In the genomic region with DNA sequence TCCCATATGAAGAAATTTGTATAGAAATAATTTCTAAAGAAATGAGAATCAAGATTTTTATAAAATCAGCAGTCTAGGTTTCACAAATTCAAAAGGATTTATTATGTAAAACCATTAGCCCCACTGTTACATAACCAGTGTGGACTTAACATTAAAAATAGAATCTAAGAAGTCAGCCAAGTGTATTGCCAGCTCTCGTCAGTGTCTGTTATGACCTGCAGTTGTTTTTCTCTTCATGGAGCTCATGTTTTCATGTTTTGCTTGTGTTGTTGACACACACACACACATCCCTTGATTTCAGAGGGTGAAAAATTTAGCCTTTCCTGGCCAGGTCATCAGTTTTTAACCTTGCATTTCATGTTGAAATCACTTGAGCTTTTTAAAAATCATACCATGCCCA, we compare ENCODE assay signal across 28 cellular contexts. TPM values are rescaled to one million over a fixed set of nuclear protein-coding genes. Genes with fewer than 3 reads are reported as not detected.
DNase-seq lines count a peak whose midpoint lies in the region; ATAC-seq lines count a peak whose summit lies in the region.
"Had no signal": no experiment of that assay in that cellular context is flagged by ENCODE, and none has a peak within 500 bp of the region (broad histone marks: within the 10 kb centered on the region; RNA-seq: fewer than 3 reads in every experiment).

No MANE protein-coding gene starts in this region.

- peaks cover 34% of the 10 kb centered on the region for H3K4me1 ChIP-seq in endocrine pancreas (ENCODE audit: control insufficient read depth, insufficient read depth, low read length)
- peaks cover 0 to 13% (median 6%) of the 10 kb centered on the region in 5 donors for H3K4me1 ChIP-seq in subcutaneous abdominal adipose tissue (ENCODE audit: control insufficient read depth in 5 of 5, insufficient read depth in 5 of 5, low read length in 5 of 5)
- no peaks in the 10 kb centered on the region for H3K4me1 ChIP-seq in effector memory CD4-positive, alpha-beta T cell (ENCODE audit: control insufficient read depth, insufficient read depth, low read length, poor library complexity, severe bottlenecking)
- H3K4me1 ChIP-seq: vagina had no signal

- intact Hi-C loops in left cardiac atrium (cut with DNase I), result no loop called here

- H3K27me3 ChIP-seq in endocrine pancreas (ENCODE audit: control insufficient read depth, insufficient read depth, low read length) (no peaks in the 10 kb centered on the region), subcutaneous abdominal adipose tissue (ENCODE audit: control insufficient read depth in 5 of 5, insufficient read depth in 4 of 5, low read length in 5 of 5) (no peaks in the 10 kb centered on the region)
- H3K27me3 ChIP-seq in effector memory CD4-positive, alpha-beta T cell (replicated peaks; ENCODE audit: control insufficient read depth, insufficient read depth, low read length, poor library complexity, severe bottlenecking), result no peaks in the 10 kb centered on the region
- H3K27me3 ChIP-seq: stomach, thyroid gland, vagina had no signal

- H3K27ac ChIP-seq in subcutaneous abdominal adipose tissue (ENCODE audit: low read depth, low read length), result peak overlapping the region; percentile 32
- H3K27ac ChIP-seq in effector memory CD4-positive, alpha-beta T cell (ENCODE audit: insufficient read depth, low read length, poor library complexity, severe bottlenecking), result no peak overlapping the region
- H3K27ac ChIP-seq: GM23248, RWPE1, stomach, thyroid gland, vagina had no signal

- peak overlapping the region; percentile 26 for H3K4me3 ChIP-seq in endocrine pancreas (ENCODE audit: control insufficient read depth, insufficient read depth, low read length)
- no peak overlapping the region for H3K4me3 ChIP-seq in subcutaneous abdominal adipose tissue (ENCODE audit: low read depth in 1 of 5, low read length in 5 of 5)
- H3K4me3 ChIP-seq in effector memory CD4-positive, alpha-beta T cell (ENCODE audit: insufficient read depth, low read depth, low read length, poor library complexity, severe bottlenecking), result no peak overlapping the region
- H3K4me3 ChIP-seq: GM12878, GM23248, K562, stomach, thyroid gland, vagina had no signal

- no peak overlapping the region for H3K9ac ChIP-seq in endocrine pancreas (ENCODE audit: control insufficient read depth, insufficient read depth, low read length)
- H3K9ac ChIP-seq in subcutaneous abdominal adipose tissue (ENCODE audit: low read length in 5 of 5), result no peak overlapping the region
- H3K9ac ChIP-seq: GM23248 had no signal

- no peak for DNase-seq in left cardiac atrium
- DNase-seq in midbrain (lab: John Stamatoyannopoulos, UW), result peak; percentile 3
- no peak for DNase-seq in effector memory CD4-positive, alpha-beta T cell
- DNase-seq in GM19238 (ENCODE audit: insufficient read length, low spot score), result no peak
- DNase-seq: activated CD4-positive, alpha-beta T cell treated with anti-CD3 and anti-CD28 coated beads, Interleukin-2, amount 10 ng/mL, durations not matched to agents 24 days and 14 days; CD8-positive, alpha-beta memory T cell; EL; GM23248; kidney; NCI-H1092; NCI-H187; NCI-H2171 treated with DMSO at 0.1 percent for 48 hours; NCI-H524; OCI-M1; retina; stimulated activated CD4-positive, alpha-beta T cell treated with anti-CD3 and anti-CD28 coated beads, Interleukin-12 subunit alpha, Interleukin-12 subunit beta, amount 100 ng/mL, for 4 hours; stimulated activated CD4-positive, alpha-beta T cell treated with anti-CD3 and anti-CD28 coated beads, Interleukin-4, amount 100 ng/mL, for 1 hour; stomach; T-cell; thyroid gland had no signal

- H3K36me3 ChIP-seq in endocrine pancreas (ENCODE audit: control insufficient read depth, insufficient read depth, low read length) (no peaks in the 10 kb centered on the region), subcutaneous abdominal adipose tissue (ENCODE audit: control insufficient read depth in 5 of 5, insufficient read depth in 5 of 5, low read length in 5 of 5) (peaks cover 0 to 7% (median 0%) of the 10 kb centered on the region in 5 donors)
- H3K36me3 ChIP-seq in effector memory CD4-positive, alpha-beta T cell (ENCODE audit: control insufficient read depth, insufficient read depth, low read length), result peaks cover 4% of the 10 kb centered on the region
- H3K36me3 ChIP-seq: vagina had no signal

- ATAC-seq in left cardiac atrium (peak; percentile 38 to 91), GM21515 (IDR thresholded peaks at IDR 0.05; ENCODE audit: unreplicated experiment) (no peak)
- ATAC-seq: GM12878, K562, T-cell, WTC11 had no signal

- H3K9me3 ChIP-seq in endocrine pancreas (ENCODE audit: control insufficient read depth, low read length), result no peaks in the 10 kb centered on the region
- no peaks in the 10 kb centered on the region for H3K9me3 ChIP-seq in subcutaneous abdominal adipose tissue (ENCODE audit: control insufficient read depth in 5 of 5, low read length in 5 of 5)
- H3K9me3 ChIP-seq in effector memory CD4-positive, alpha-beta T cell (ENCODE audit: control insufficient read depth, low read length), result no peaks in the 10 kb centered on the region
- H3K9me3 ChIP-seq: stomach, thyroid gland, vagina had no signal

RNA-seq across cellular contexts. Expression of a gene that starts 39.5 kb away (rescaled TPM):
- 10 to 100 TPM; 17.3 to 21.0 TPM for total RNA-seq in left cardiac atrium
